Comparison of ENCODE assay signal across 3 cellular contexts in the genomic region with DNA sequence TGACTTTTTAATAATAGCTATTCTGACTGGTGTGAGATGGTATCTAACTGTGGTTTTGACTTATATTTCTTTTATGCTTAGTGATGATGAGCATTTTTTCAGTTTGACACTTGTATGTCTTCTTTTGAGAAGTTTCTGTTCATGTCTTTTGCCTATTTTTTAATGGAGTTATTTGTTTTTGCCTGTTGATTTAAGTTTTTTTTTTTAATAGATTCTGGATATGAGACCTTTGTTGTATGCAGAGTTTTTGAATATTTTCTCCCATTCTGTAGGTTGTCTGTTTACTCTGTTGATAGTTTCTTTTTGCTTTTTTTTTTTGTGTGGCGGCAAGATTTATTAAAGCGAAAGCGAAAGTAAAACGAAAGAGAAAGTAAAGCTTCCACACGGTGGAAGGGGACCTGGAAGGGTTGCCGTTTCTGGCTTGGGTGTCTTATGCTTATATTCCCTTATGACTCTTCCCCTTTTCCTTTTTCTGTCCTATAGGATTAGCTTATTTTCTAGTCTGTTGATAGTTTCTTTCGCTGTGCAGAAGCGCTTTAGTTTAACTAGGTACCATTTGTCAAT.
TF ChIP-seq lines count a peak whose summit lies in the region.

No MANE protein-coding gene starts in this region.

TF ChIP-seq in A549, 52 proteins besides CTCF, POLR2A, EP300 and RAD21:
- no peak for TF ChIP-seq RCOR1 (IDR thresholded peaks at IDR 0.05; ENCODE audit: low read depth, low read length)
- no peak for TF ChIP-seq HOXA7 (CRISPR knock-in tag; IDR thresholded peaks at IDR 0.05)
- TF ChIP-seq, protein P1, sequence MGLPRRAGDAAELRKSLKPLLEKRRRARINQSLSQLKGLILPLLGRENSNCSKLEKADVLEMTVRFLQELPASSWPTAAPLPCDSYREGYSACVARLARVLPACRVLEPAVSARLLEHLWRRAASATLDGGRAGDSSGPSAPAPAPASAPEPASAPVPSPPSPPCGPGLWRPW (IDR thresholded peaks at IDR 0.05): no peak
- no peak for TF ChIP-seq ZNF302 (CRISPR knock-in tag; IDR thresholded peaks at IDR 0.05)
- TF ChIP-seq HOXB13 (CRISPR knock-in tag; IDR thresholded peaks at IDR 0.05; ENCODE audit: low read depth): no peak
- no peak for TF ChIP-seq RFX5 (IDR thresholded peaks at IDR 0.05)
- TF ChIP-seq, protein P2, sequence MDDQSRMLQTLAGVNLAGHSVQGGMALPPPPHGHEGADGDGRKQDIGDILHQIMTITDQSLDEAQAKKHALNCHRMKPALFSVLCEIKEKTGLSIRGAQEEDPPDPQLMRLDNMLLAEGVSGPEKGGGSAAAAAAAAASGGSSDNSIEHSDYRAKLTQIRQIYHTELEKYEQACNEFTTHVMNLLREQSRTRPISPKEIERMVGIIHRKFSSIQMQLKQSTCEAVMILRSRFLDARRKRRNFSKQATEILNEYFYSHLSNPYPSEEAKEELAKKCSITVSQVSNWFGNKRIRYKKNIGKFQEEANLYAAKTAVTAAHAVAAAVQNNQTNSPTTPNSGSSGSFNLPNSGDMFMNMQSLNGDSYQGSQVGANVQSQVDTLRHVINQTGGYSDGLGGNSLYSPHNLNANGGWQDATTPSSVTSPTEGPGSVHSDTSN (IDR thresholded peaks at IDR 0.05): no peak
- TF ChIP-seq FOSL2 (IDR thresholded peaks at IDR 0.05): no peak
- no peak for TF ChIP-seq FOSL2 (CRISPR knock-in tag; IDR thresholded peaks at IDR 0.05)
- TF ChIP-seq KDM5A (IDR thresholded peaks at IDR 0.05): no peak
- TF ChIP-seq SMC3 (IDR thresholded peaks at IDR 0.05): no peak
- TF ChIP-seq POLR2AphosphoS2 (conservative IDR thresholded peaks at IDR 0.05; ENCODE audit: low read length): no peak
- no peak for TF ChIP-seq NPAS2 (CRISPR knock-in tag; IDR thresholded peaks at IDR 0.05; ENCODE audit: borderline replicate concordance)
- TF ChIP-seq MAZ (IDR thresholded peaks at IDR 0.05; ENCODE audit: borderline replicate concordance, low read depth, low read length): no peak
- TF ChIP-seq ZSCAN20 (CRISPR knock-in tag; IDR thresholded peaks at IDR 0.05): no peak
- TF ChIP-seq TP53 (CRISPR knock-in tag; IDR thresholded peaks at IDR 0.05): no peak
- TF ChIP-seq, protein P3, sequence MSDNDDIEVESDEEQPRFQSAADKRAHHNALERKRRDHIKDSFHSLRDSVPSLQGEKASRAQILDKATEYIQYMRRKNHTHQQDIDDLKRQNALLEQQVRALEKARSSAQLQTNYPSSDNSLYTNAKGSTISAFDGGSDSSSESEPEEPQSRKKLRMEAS (IDR thresholded peaks at IDR 0.05): no peak

TF ChIP-seq in HCT116, 20 proteins besides CTCF, POLR2A, EP300 and RAD21:
- no peak for TF ChIP-seq SRF (IDR thresholded peaks at IDR 0.05; ENCODE audit: low read depth)
- no peak for TF ChIP-seq FOSL1 (IDR thresholded peaks at IDR 0.05; ENCODE audit: low read depth)
- TF ChIP-seq EZH2phosphoT487 (IDR thresholded peaks at IDR 0.05; ENCODE audit: borderline replicate concordance): no peak
- no peak for TF ChIP-seq CEBPB (IDR thresholded peaks at IDR 0.05; ENCODE audit: low read depth)
- TF ChIP-seq, protein P3 (IDR thresholded peaks at IDR 0.05): no peak
- TF ChIP-seq ZFX (IDR thresholded peaks at IDR 0.05): no peak
- no peak for TF ChIP-seq TCF7L2 (IDR thresholded peaks at IDR 0.05; ENCODE audit: borderline replicate concordance, extremely low read depth, insufficient read depth, insufficient read length)
- no peak for TF ChIP-seq CBX3 (IDR thresholded peaks at IDR 0.05; ENCODE audit: low read depth)
- TF ChIP-seq, protein P4, sequence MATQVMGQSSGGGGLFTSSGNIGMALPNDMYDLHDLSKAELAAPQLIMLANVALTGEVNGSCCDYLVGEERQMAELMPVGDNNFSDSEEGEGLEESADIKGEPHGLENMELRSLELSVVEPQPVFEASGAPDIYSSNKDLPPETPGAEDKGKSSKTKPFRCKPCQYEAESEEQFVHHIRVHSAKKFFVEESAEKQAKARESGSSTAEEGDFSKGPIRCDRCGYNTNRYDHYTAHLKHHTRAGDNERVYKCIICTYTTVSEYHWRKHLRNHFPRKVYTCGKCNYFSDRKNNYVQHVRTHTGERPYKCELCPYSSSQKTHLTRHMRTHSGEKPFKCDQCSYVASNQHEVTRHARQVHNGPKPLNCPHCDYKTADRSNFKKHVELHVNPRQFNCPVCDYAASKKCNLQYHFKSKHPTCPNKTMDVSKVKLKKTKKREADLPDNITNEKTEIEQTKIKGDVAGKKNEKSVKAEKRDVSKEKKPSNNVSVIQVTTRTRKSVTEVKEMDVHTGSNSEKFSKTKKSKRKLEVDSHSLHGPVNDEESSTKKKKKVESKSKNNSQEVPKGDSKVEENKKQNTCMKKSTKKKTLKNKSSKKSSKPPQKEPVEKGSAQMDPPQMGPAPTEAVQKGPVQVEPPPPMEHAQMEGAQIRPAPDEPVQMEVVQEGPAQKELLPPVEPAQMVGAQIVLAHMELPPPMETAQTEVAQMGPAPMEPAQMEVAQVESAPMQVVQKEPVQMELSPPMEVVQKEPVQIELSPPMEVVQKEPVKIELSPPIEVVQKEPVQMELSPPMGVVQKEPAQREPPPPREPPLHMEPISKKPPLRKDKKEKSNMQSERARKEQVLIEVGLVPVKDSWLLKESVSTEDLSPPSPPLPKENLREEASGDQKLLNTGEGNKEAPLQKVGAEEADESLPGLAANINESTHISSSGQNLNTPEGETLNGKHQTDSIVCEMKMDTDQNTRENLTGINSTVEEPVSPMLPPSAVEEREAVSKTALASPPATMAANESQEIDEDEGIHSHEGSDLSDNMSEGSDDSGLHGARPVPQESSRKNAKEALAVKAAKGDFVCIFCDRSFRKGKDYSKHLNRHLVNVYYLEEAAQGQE (IDR thresholded peaks at IDR 0.05; ENCODE audit: low read depth): no peak
- no peak for TF ChIP-seq EGR1 (IDR thresholded peaks at IDR 0.05; ENCODE audit: low read depth)
- TF ChIP-seq ELF1 (IDR thresholded peaks at IDR 0.05; ENCODE audit: borderline replicate concordance, low read depth): no peak
- TF ChIP-seq YY1 (IDR thresholded peaks at IDR 0.05; ENCODE audit: extremely low read depth, insufficient replicate concordance, low read depth, low read length): no peak

TF ChIP-seq in HepG2, 621 proteins besides CTCF, POLR2A, EP300 and RAD21 (continues in another document):
- TF ChIP-seq MZF1 (CRISPR knock-in tag; IDR thresholded peaks at IDR 0.05; ENCODE audit: borderline replicate concordance) (no peak), KLF13 (CRISPR knock-in tag; IDR thresholded peaks at IDR 0.05) (no peak), ZNF138 (CRISPR knock-in tag; IDR thresholded peaks at IDR 0.05; ENCODE audit: low read depth) (no peak), PITX1 (CRISPR knock-in tag; IDR thresholded peaks at IDR 0.05) (no peak), ZNF468 (CRISPR knock-in tag; IDR thresholded peaks at IDR 0.05) (no peak), AKAP8 (CRISPR knock-in tag; IDR thresholded peaks at IDR 0.05) (no peak), AGO1 (IDR thresholded peaks at IDR 0.05; ENCODE audit: low read depth, low read length, poor library complexity, severe bottlenecking) (no peak), SP5 (CRISPR knock-in tag; IDR thresholded peaks at IDR 0.05; ENCODE audit: borderline replicate concordance, low read depth) (no peak), HMGA1 (CRISPR knock-in tag; conservative IDR thresholded peaks at IDR 0.05) (no peak), STAG1 (CRISPR knock-in tag; IDR thresholded peaks at IDR 0.05) (no peak), NBN (conservative IDR thresholded peaks at IDR 0.05) (no peak), MIER3 (CRISPR knock-in tag; IDR thresholded peaks at IDR 0.05; ENCODE audit: borderline replicate concordance) (no peak), SP4 (CRISPR knock-in tag; IDR thresholded peaks at IDR 0.05) (no peak), ZNF549 (CRISPR knock-in tag; IDR thresholded peaks at IDR 0.05) (no peak), KDM6A (CRISPR knock-in tag; IDR thresholded peaks at IDR 0.05; ENCODE audit: low read depth) (no peak), RAD51 (IDR thresholded peaks at IDR 0.05; ENCODE audit: borderline replicate concordance) (no peak), ZFP1 (CRISPR knock-in tag; IDR thresholded peaks at IDR 0.05) (no peak), SAP130 (CRISPR knock-in tag; IDR thresholded peaks at IDR 0.05; ENCODE audit: low read depth) (peak; percentile 40; the same call in 1 of the 2 replicates), MXI1 (IDR thresholded peaks at IDR 0.05; ENCODE audit: borderline replicate concordance, low read depth, low read length) (no peak), CBX5 (CRISPR knock-in tag; IDR thresholded peaks at IDR 0.05; ENCODE audit: borderline replicate concordance) (no peak), KAT8 (CRISPR knock-in tag; IDR thresholded peaks at IDR 0.05) (peak; percentile 14; the same call in 1 of the 2 replicates), KMT2B (CRISPR knock-in tag; IDR thresholded peaks at IDR 0.05) (peak; percentile 52; the same call in 1 of the 2 replicates), SNAPC2 (CRISPR knock-in tag; IDR thresholded peaks at IDR 0.05) (no peak), IRF2 (CRISPR knock-in tag; IDR thresholded peaks at IDR 0.05) (peak; percentile 100), CREM (IDR thresholded peaks at IDR 0.05) (no peak), CREM (CRISPR knock-in tag; IDR thresholded peaks at IDR 0.05) (no peak), ZNF432 (CRISPR knock-in tag; IDR thresholded peaks at IDR 0.05; ENCODE audit: borderline replicate concordance) (no peak), ASH2L (IDR thresholded peaks at IDR 0.05; ENCODE audit: insufficient read length, low read depth, low read length) (peak; percentile 54)
- TF ChIP-seq, protein P5, sequence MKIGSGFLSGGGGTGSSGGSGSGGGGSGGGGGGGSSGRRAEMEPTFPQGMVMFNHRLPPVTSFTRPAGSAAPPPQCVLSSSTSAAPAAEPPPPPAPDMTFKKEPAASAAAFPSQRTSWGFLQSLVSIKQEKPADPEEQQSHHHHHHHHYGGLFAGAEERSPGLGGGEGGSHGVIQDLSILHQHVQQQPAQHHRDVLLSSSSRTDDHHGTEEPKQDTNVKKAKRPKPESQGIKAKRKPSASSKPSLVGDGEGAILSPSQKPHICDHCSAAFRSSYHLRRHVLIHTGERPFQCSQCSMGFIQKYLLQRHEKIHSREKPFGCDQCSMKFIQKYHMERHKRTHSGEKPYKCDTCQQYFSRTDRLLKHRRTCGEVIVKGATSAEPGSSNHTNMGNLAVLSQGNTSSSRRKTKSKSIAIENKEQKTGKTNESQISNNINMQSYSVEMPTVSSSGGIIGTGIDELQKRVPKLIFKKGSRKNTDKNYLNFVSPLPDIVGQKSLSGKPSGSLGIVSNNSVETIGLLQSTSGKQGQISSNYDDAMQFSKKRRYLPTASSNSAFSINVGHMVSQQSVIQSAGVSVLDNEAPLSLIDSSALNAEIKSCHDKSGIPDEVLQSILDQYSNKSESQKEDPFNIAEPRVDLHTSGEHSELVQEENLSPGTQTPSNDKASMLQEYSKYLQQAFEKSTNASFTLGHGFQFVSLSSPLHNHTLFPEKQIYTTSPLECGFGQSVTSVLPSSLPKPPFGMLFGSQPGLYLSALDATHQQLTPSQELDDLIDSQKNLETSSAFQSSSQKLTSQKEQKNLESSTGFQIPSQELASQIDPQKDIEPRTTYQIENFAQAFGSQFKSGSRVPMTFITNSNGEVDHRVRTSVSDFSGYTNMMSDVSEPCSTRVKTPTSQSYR (CRISPR knock-in tag; IDR thresholded peaks at IDR 0.05; ENCODE audit: borderline replicate concordance): no peak
- TF ChIP-seq, protein P6, sequence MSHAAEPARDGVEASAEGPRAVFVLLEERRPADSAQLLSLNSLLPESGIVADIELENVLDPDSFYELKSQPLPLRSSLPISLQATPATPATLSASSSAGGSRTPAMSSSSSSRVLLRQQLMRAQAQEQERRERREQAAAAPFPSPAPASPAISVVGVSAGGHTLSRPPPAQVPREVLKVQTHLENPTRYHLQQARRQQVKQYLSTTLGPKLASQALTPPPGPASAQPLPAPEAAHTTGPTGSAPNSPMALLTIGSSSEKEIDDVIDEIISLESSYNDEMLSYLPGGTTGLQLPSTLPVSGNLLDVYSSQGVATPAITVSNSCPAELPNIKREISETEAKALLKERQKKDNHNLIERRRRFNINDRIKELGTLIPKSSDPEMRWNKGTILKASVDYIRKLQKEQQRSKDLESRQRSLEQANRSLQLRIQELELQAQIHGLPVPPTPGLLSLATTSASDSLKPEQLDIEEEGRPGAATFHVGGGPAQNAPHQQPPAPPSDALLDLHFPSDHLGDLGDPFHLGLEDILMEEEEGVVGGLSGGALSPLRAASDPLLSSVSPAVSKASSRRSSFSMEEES (CRISPR knock-in tag; IDR thresholded peaks at IDR 0.05): no peak
- TF ChIP-seq, protein P7, sequence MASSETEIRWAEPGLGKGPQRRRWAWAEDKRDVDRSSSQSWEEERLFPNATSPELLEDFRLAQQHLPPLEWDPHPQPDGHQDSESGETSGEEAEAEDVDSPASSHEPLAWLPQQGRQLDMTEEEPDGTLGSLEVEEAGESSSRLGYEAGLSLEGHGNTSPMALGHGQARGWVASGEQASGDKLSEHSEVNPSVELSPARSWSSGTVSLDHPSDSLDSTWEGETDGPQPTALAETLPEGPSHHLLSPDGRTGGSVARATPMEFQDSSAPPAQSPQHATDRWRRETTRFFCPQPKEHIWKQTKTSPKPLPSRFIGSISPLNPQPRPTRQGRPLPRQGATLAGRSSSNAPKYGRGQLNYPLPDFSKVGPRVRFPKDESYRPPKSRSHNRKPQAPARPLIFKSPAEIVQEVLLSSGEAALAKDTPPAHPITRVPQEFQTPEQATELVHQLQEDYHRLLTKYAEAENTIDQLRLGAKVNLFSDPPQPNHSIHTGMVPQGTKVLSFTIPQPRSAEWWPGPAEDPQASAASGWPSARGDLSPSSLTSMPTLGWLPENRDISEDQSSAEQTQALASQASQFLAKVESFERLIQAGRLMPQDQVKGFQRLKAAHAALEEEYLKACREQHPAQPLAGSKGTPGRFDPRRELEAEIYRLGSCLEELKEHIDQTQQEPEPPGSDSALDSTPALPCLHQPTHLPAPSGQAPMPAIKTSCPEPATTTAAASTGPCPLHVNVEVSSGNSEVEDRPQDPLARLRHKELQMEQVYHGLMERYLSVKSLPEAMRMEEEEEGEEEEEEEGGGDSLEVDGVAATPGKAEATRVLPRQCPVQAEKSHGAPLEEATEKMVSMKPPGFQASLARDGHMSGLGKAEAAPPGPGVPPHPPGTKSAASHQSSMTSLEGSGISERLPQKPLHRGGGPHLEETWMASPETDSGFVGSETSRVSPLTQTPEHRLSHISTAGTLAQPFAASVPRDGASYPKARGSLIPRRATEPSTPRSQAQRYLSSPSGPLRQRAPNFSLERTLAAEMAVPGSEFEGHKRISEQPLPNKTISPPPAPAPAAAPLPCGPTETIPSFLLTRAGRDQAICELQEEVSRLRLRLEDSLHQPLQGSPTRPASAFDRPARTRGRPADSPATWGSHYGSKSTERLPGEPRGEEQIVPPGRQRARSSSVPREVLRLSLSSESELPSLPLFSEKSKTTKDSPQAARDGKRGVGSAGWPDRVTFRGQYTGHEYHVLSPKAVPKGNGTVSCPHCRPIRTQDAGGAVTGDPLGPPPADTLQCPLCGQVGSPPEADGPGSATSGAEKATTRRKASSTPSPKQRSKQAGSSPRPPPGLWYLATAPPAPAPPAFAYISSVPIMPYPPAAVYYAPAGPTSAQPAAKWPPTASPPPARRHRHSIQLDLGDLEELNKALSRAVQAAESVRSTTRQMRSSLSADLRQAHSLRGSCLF (CRISPR knock-in tag; IDR thresholded peaks at IDR 0.05; ENCODE audit: borderline replicate concordance): no peak
